ENCODE assay signal across 11 cellular contexts in genomic region chr16:78436846-78437245, GRCh38.
"Had no signal": no experiment of that assay in that cellular context is flagged by ENCODE, and none has a peak within 500 bp of the region (broad histone marks: within the 10 kb centered on the region; RNA-seq: fewer than 3 reads in every experiment).

No MANE protein-coding gene starts in this region.

- DNase-seq: activated B cell treated with CpG ODN at 0.5 μM for 24 hours; activated effector memory CD4-positive, alpha-beta T cell treated with Interleukin-2 at 50 U/mL for 16 hours; activated gamma-delta T cell; activated naive CD8-positive, alpha-beta T cell treated with anti-CD3 and anti-CD28 coated beads, Interleukin-2, amount 10 ng/mL, durations not matched to agents 7 days and 5 days; activated T-cell treated with anti-CD3 and anti-CD28 coated beads, Interleukin-2, amount 50 U/mL, for 1 hour had no signal

- H3K4me3 ChIP-seq: ascending aorta, cardiac muscle cell had no signal

- H3K9me3 ChIP-seq: ascending aorta had no signal

- H3K27me3 ChIP-seq: ascending aorta, cardiac muscle cell had no signal

- H3K36me3 ChIP-seq: cardiac muscle cell had no signal

- ATAC-seq: activated CD8-positive, alpha-beta T cell treated with anti-CD3 and anti-CD28 coated beads for 36 hours; activated naive CD8-positive, alpha-beta T cell treated with anti-CD3 and anti-CD28 coated beads, Interleukin-2, amount 50 U/mL, for 24 hours; activated T-cell treated with anti-CD3 and anti-CD28 coated beads, Interleukin-2, amount 50 U/mL, for 4 hours had no signal

- H3K27ac ChIP-seq: ascending aorta, cardiac muscle cell, VCaP had no signal

- H3K4me1 ChIP-seq: ascending aorta had no signal
